19 cellular contexts compared by ENCODE assay signal in genomic region chr9:98430535-98430934, GRCh38.
DNase-seq lines count a peak whose midpoint lies in the region; ATAC-seq, FAIRE-seq and TF ChIP-seq lines count a peak whose summit lies in the region.
"Had no signal": no experiment of that assay in that cellular context is flagged by ENCODE, and none has a peak within 500 bp of the region (broad histone marks: within the 10 kb centered on the region; RNA-seq: fewer than 3 reads in every experiment).

No MANE protein-coding gene starts in this region.

- H3K79me2 ChIP-seq in astrocyte (ENCODE audit: insufficient read depth, low read length), result no peaks in the 10 kb centered on the region
- H3K79me2 ChIP-seq in hepatocyte, result no peaks in the 10 kb centered on the region

- H2AFZ ChIP-seq in astrocyte (ENCODE audit: low read depth, low read length), result no peak overlapping the region
- H2AFZ ChIP-seq in hepatocyte, result no peak overlapping the region

- H3K9me3 Mint-ChIP-seq in astrocyte (ENCODE audit: unreplicated experiment), result peaks cover 17% of the 10 kb centered on the region
- H3K9me3 Mint-ChIP-seq: natural killer cell treated with Interleukin-12 subunit alpha and Interleukin-12 subunit beta and Interleukin-15 and Interleukin-18, amount 100 ng/mL, for 72 hours had no signal

- peaks cover 8% of the 10 kb centered on the region for H3K27me3 Mint-ChIP-seq in astrocyte (ENCODE audit: low read depth, unreplicated experiment)

- no peak overlapping the region for H3K27ac ChIP-seq in astrocyte (ENCODE audit: low read depth, low read length)
- peak overlapping the region; percentile 38 to 50 (median 47) for H3K27ac ChIP-seq in upper lobe of left lung
- H3K27ac ChIP-seq in hepatocyte, result no peak overlapping the region
- H3K27ac ChIP-seq: breast epithelium, tibial nerve had no signal

- H3K4me1 ChIP-seq in astrocyte (ENCODE audit: insufficient read depth, low read length) (no peaks in the 10 kb centered on the region), upper lobe of left lung (peaks cover 8 to 22% (median 19%) of the 10 kb centered on the region in 4 donors), hepatocyte (ENCODE audit: insufficient read depth) (no peaks in the 10 kb centered on the region)
- H3K4me1 ChIP-seq: breast epithelium had no signal

- H3K9me3 ChIP-seq in astrocyte (ENCODE audit: insufficient read depth, low read depth, low read length) (no peaks in the 10 kb centered on the region), upper lobe of left lung (no peaks in the 10 kb centered on the region), hepatocyte (ENCODE audit: low read depth) (no peaks in the 10 kb centered on the region)
- H3K9me3 ChIP-seq: breast epithelium, tibial nerve had no signal

- no peaks in the 10 kb centered on the region for H3K27me3 ChIP-seq in astrocyte (ENCODE audit: insufficient read depth, low read length)
- no peaks in the 10 kb centered on the region for H3K27me3 ChIP-seq in upper lobe of left lung
- no peaks in the 10 kb centered on the region for H3K27me3 ChIP-seq in hepatocyte
- H3K27me3 ChIP-seq: breast epithelium, tibial nerve had no signal

- 4 to 15% methylated on average over 1 of the region's 1 CpG for WGBS in upper lobe of left lung, 2 donors
- WGBS in hepatocyte (ENCODE audit: low lambda C conversion rate, missing lambda C conversion rate), result 50% methylated on average over 1 of the region's 1 CpG

- FAIRE-seq in astrocyte (lab: Jason Lieb, UNC), result no peak
- FAIRE-seq: A204.1, GM18507 had no signal

- H3K4me3 Mint-ChIP-seq in astrocyte (ENCODE audit: unreplicated experiment), result no peak overlapping the region
- H3K4me3 Mint-ChIP-seq: natural killer cell treated with Interleukin-12 subunit alpha and Interleukin-12 subunit beta and Interleukin-15 and Interleukin-18, amount 100 ng/mL, for 72 hours had no signal

- DNase-seq in NCI-H524 (lab: John Stamatoyannopoulos, UW), result peak; percentile 26 to 41
- no peak for DNase-seq in NCI-H524 treated with DMSO at 0.1 percent for 48 hours (lab: John Stamatoyannopoulos, UW)
- DNase-seq in astrocyte (ENCODE audit: low read depth), result peak; percentile 39
- peak; percentile 27 to 46 for DNase-seq in hippocampal formation (lab: John Stamatoyannopoulos, UW)
- peak in 1 of 2 donors; percentile 75 for DNase-seq in upper lobe of left lung
- DNase-seq in hepatocyte (ENCODE audit: low spot score), result no peak
- DNase-seq: activated CD8-positive, alpha-beta memory T cell treated with anti-CD3 and anti-CD28 coated beads, Interleukin-2, amount 50 U/mL, for 4 hours; activated naive CD4-positive, alpha-beta T cell treated with anti-CD3 and anti-CD28 coated beads, Interleukin-2, amount 50 U/mL, for 16 hours; left cardiac atrium; NCI-H1092; stimulated activated CD4-positive, alpha-beta T cell treated with anti-CD3 and anti-CD28 coated beads, Interleukin-4, amount 100 ng/mL, for 1 hour had no signal

- peak overlapping the region; percentile 22 for H3K27ac Mint-ChIP-seq in astrocyte (ENCODE audit: unreplicated experiment)
- H3K27ac Mint-ChIP-seq: natural killer cell treated with Interleukin-12 subunit alpha and Interleukin-12 subunit beta and Interleukin-15 and Interleukin-18, amount 100 ng/mL, for 72 hours had no signal

- no peak for TF ChIP-seq CTCF in astrocyte (IDR thresholded peaks at IDR 0.05; ENCODE audit: insufficient read depth, low read depth, low read length)
- no peak for TF ChIP-seq CTCF in upper lobe of left lung (IDR thresholded peaks at IDR 0.05)
- TF ChIP-seq CTCF in hepatocyte (IDR thresholded peaks at IDR 0.05; ENCODE audit: poor library complexity), result no peak

- no peaks in the 10 kb centered on the region for H3K9me2 ChIP-seq in hepatocyte (replicated peaks; ENCODE audit: insufficient read depth)

- peaks cover 1% of the 10 kb centered on the region for H3K36me3 Mint-ChIP-seq in astrocyte (ENCODE audit: low read depth, unreplicated experiment)
- H3K36me3 Mint-ChIP-seq: natural killer cell treated with Interleukin-12 subunit alpha and Interleukin-12 subunit beta and Interleukin-15 and Interleukin-18, amount 100 ng/mL, for 72 hours had no signal

- no peak for TF ChIP-seq POLR2A in upper lobe of left lung (IDR thresholded peaks at IDR 0.05)

- H3K4me1 Mint-ChIP-seq in astrocyte (ENCODE audit: low read depth, unreplicated experiment), result peaks cover 24% of the 10 kb centered on the region

- H3K36me3 ChIP-seq in astrocyte (ENCODE audit: insufficient read depth, low read length) (no peaks in the 10 kb centered on the region), upper lobe of left lung (no peaks in the 10 kb centered on the region), hepatocyte (replicated peaks; ENCODE audit: insufficient read depth, low read depth) (no peaks in the 10 kb centered on the region)
- H3K36me3 ChIP-seq: breast epithelium, tibial nerve had no signal

- H3K4me2 ChIP-seq in astrocyte (ENCODE audit: low read length), result no peak overlapping the region
- H3K4me2 ChIP-seq in hepatocyte, result no peak overlapping the region

- TF ChIP-seq EP300 in upper lobe of left lung (IDR thresholded peaks at IDR 0.05), result peak in 1 of 4 donors; percentile 68

- H3K9ac ChIP-seq in astrocyte (ENCODE audit: low read length), result no peak overlapping the region

- H4K20me1 ChIP-seq in astrocyte (ENCODE audit: insufficient read depth, low read length), result no peaks in the 10 kb centered on the region
- no peaks in the 10 kb centered on the region for H4K20me1 ChIP-seq in hepatocyte (ENCODE audit: insufficient read depth, poor library complexity, severe bottlenecking)

- H3K4me3 ChIP-seq in astrocyte (ENCODE audit: insufficient read depth, low read depth, low read length), result no peak overlapping the region
- no peak overlapping the region for H3K4me3 ChIP-seq in upper lobe of left lung
- no peak overlapping the region for H3K4me3 ChIP-seq in hepatocyte
- H3K4me3 ChIP-seq: breast epithelium, tibial nerve had no signal

- ATAC-seq in upper lobe of left lung (ENCODE audit: low FRiP score in 2 of 2), result peak; percentile 50 to 73
- no peak for ATAC-seq in HG02623 (IDR thresholded peaks at IDR 0.05; ENCODE audit: unreplicated experiment)
- ATAC-seq in HG03521 (IDR thresholded peaks at IDR 0.05; ENCODE audit: unreplicated experiment), result no peak
- ATAC-seq: natural killer cell treated with Interleukin-12 subunit alpha and Interleukin-12 subunit beta and Interleukin-15 and Interleukin-18, amount 100 ng/mL, for 72 hours; SK-N-SH treated with all-trans-retinoic acid at 6 μM for 48 hours had no signal

Comparison
In these comparisons a context has a peak if more than half of its experiments do, and no peak if none do; other contexts are left out.
1. DNase-seq: peak in NCI-H524 (2 of 2), astrocyte (single experiment) and hippocampal formation (2 of 2); none in NCI-H524 treated with DMSO at 0.1 percent for 48 hours (single experiment) and hepatocyte (single experiment).
2. H3K27ac ChIP-seq: peak in upper lobe of left lung (4 of 4); none in astrocyte (single experiment) and hepatocyte (single experiment).
3. ATAC-seq: peak in upper lobe of left lung (2 of 2); none in HG02623 (single experiment) and HG03521 (single experiment).